ENCODE assay signal across 14 cellular contexts in genomic region chr16:15856217-15856616, GRCh38. TPM values are rescaled to one million over a fixed set of nuclear protein-coding genes. Genes with fewer than 3 reads are reported as not detected.
A peak's percentile ranks its signal among the peaks of the same experiment; 100 is the strongest.
DNase-seq lines count a peak whose midpoint lies in the region; ATAC-seq and TF ChIP-seq lines count a peak whose summit lies in the region.
"Had no signal": no experiment of that assay in that cellular context is flagged by ENCODE, and none has a peak within 500 bp of the region (broad histone marks: within the 10 kb centered on the region; RNA-seq: fewer than 3 reads in every experiment).

No MANE protein-coding gene starts in this region.

- WGBS in esophagus muscularis mucosa, result 5% methylated on average over 3 of the region's 3 CpGs
- 34 to 43% methylated on average over 3 of the region's 3 CpGs for WGBS in sigmoid colon, 2 donors

- H3K4me3 ChIP-seq in GM06990 (replicated peaks; ENCODE audit: low read depth, low read length) (peak overlapping the region; percentile 52), KMS-11 (IDR thresholded peaks at IDR 0.05; ENCODE audit: insufficient read depth, low read depth, low read length) (no peak overlapping the region), esophagus muscularis mucosa (peak overlapping the region; percentile 67 to 79 (median 72)), sigmoid colon (peak overlapping the region; percentile 51 to 70 (median 68))
- H3K4me3 ChIP-seq: smooth muscle cell had no signal

- H3K79me2 ChIP-seq in KMS-11 (ENCODE audit: insufficient read depth, low read depth), result no peaks in the 10 kb centered on the region

- H3K4me1 ChIP-seq in KMS-11 (ENCODE audit: low read depth, poor library complexity, severe bottlenecking) (peaks cover 29% of the 10 kb centered on the region), esophagus muscularis mucosa (peaks cover 16 to 45% (median 41%) of the 10 kb centered on the region in 4 donors), sigmoid colon (peaks cover 0 to 43% (median 22%) of the 10 kb centered on the region in 4 donors)

- no peak overlapping the region for H3K9ac ChIP-seq in KMS-11

- no peaks in the 10 kb centered on the region for H4K20me1 ChIP-seq in KMS-11 (ENCODE audit: insufficient read depth)

- no peaks in the 10 kb centered on the region for H3K36me3 ChIP-seq in GM06990 (ENCODE audit: control insufficient read depth, insufficient read depth, low read length)
- no peaks in the 10 kb centered on the region for H3K36me3 ChIP-seq in KMS-11 (ENCODE audit: insufficient read depth)
- H3K36me3 ChIP-seq in esophagus muscularis mucosa, result peaks cover 0 to 32% (median 2%) of the 10 kb centered on the region in 4 donors
- peaks cover 14 to 31% (median 15%) of the 10 kb centered on the region in 4 donors for H3K36me3 ChIP-seq in sigmoid colon

- H3K4me2 ChIP-seq in KMS-11, result peak overlapping the region; percentile 76

- ATAC-seq in GM18511 (IDR thresholded peaks at IDR 0.05; ENCODE audit: unreplicated experiment) (no peak), SK-N-SH treated with all-trans-retinoic acid at 6 μM for 48 hours (no peak)
- ATAC-seq: activated CD8-positive, alpha-beta T cell treated with anti-CD3 and anti-CD28 coated beads, Interleukin-2, amount 10 ng/mL, durations not matched to agents 7 days and 5 days; activated T-helper 17 cell treated with anti-CD3 and anti-CD28 coated beads, Interleukin-2, amount 50 U/mL, for 72 hours had no signal

- H3K27ac ChIP-seq in KMS-11 (no peak overlapping the region), esophagus muscularis mucosa (replicated peaks in 1 of 4) (peak overlapping the region; percentile 95 to 98 (median 95)), sigmoid colon (peak overlapping the region; percentile 95 to 98 (median 96))

- TF ChIP-seq POLR2A in esophagus muscularis mucosa (IDR thresholded peaks at IDR 0.05; ENCODE audit: low read depth), result no peak
- no peak for TF ChIP-seq POLR2A in sigmoid colon (IDR thresholded peaks at IDR 0.05)

- H3K27me3 ChIP-seq in GM06990 (replicated peaks; ENCODE audit: control insufficient read depth, insufficient read depth, low read length) (peaks cover 3% of the 10 kb centered on the region; the same call in 1 of the 2 replicates), KMS-11 (ENCODE audit: insufficient read depth, low read depth) (peaks cover 16% of the 10 kb centered on the region; the same call in 1 of the 2 replicates), esophagus muscularis mucosa (peaks cover 0 to 19% (median 0%) of the 10 kb centered on the region in 4 donors), sigmoid colon (peaks cover 0 to 4% (median 4%) of the 10 kb centered on the region in 3 donors)

- TF ChIP-seq CTCF in GM06990 (IDR thresholded peaks at IDR 0.05; ENCODE audit: insufficient read depth, low read length, poor library complexity, severe bottlenecking) (no peak), KMS-11 (conservative IDR thresholded peaks at IDR 0.05; ENCODE audit: low read depth, low read length) (no peak), esophagus muscularis mucosa (IDR thresholded peaks at IDR 0.05) (no peak), sigmoid colon (IDR thresholded peaks at IDR 0.05) (no peak)

- H3K9me3 ChIP-seq in esophagus muscularis mucosa, result no peaks in the 10 kb centered on the region
- no peaks in the 10 kb centered on the region for H3K9me3 ChIP-seq in sigmoid colon

- TF ChIP-seq EP300 in esophagus muscularis mucosa (IDR thresholded peaks at IDR 0.05) (no peak), sigmoid colon (IDR thresholded peaks at IDR 0.05) (no peak)

- intact Hi-C loops in esophagus muscularis mucosa (cut with DNase I), result loop anchor here (10.0 kb wide), 1 partner anchor 209 kb away; no protein-coding TSS in a partner anchor
- intact Hi-C loops in sigmoid colon (cut with DNase I), result loop anchor here (5.0 kb wide), 2 partner anchors 206 to 271 kb away; no protein-coding TSS in a partner anchor

- DNase-seq in GM06990 (ENCODE audit: extremely low read depth, insufficient read length) (no peak), esophagus muscularis mucosa (ENCODE audit: extremely low spot score) (no peak), sigmoid colon (no peak), NCI-H2196 treated with DMSO at 0.1 percent for 48 hours (lab: John Stamatoyannopoulos, UW; ENCODE audit: unreplicated experiment) (no peak), Kasumi-1 (lab: John Stamatoyannopoulos, UW) (no peak)
- DNase-seq: activated CD8-positive, alpha-beta T cell treated with anti-CD3 and anti-CD28 coated beads, Interleukin-2, amount 10 ng/mL, durations not matched to agents 7 days and 5 days; amniotic stem cell; NCI-H2081; SHP77 had no signal

- peak overlapping the region; percentile 34; the same call in 1 of the 2 replicates for H2AFZ ChIP-seq in KMS-11 (ENCODE audit: low read depth)

TF ChIP-seq in SK-N-SH treated with all-trans-retinoic acid at 6 μM for 48 hours, 23 proteins besides CTCF, POLR2A, EP300 and RAD21:
- TF ChIP-seq RARB (CRISPR knock-in tag; IDR thresholded peaks at IDR 0.05), result no peak
- TF ChIP-seq ZNF70 (CRISPR knock-in tag; IDR thresholded peaks at IDR 0.05), result no peak
- TF ChIP-seq TSHZ2 (CRISPR knock-in tag; IDR thresholded peaks at IDR 0.05), result no peak
- no peak for TF ChIP-seq OSR1 (CRISPR knock-in tag; IDR thresholded peaks at IDR 0.05)
- TF ChIP-seq PATZ1 (CRISPR knock-in tag; IDR thresholded peaks at IDR 0.05; ENCODE audit: borderline replicate concordance), result no peak
- no peak for TF ChIP-seq TOX (CRISPR knock-in tag; IDR thresholded peaks at IDR 0.05; ENCODE audit: borderline replicate concordance)
- TF ChIP-seq TCF4 (CRISPR knock-in tag; IDR thresholded peaks at IDR 0.05; ENCODE audit: borderline replicate concordance), result no peak
- no peak for TF ChIP-seq BACH2 (CRISPR knock-in tag; IDR thresholded peaks at IDR 0.05; ENCODE audit: borderline replicate concordance)
- no peak for TF ChIP-seq SNAI2 (CRISPR knock-in tag; IDR thresholded peaks at IDR 0.05)

RNA-seq across cellular contexts. Expression of gene MYH11, which starts 0.6 kb away (rescaled TPM):
- total RNA-seq in esophagus muscularis mucosa, result over 10,000 TPM in 3 of 4 donors, 1,000 to 10,000 TPM in 1; 9,583 to 20,476 (median 14,208) TPM
- over 10,000 TPM in 1 of 4 donors, 1,000 to 10,000 TPM in 3; 4,282 to 11,818 (median 7,071) TPM for total RNA-seq in sigmoid colon
- 100 to 1,000 TPM in 1 of 3 donors, 10 to 100 TPM in 1, 1 to 10 TPM in 1; 5.1 to 262 (median 31.8) TPM for polyA plus RNA-seq in sigmoid colon
- total RNA-seq: activated CD8-positive, alpha-beta T cell treated with anti-CD3 and anti-CD28 coated beads, Interleukin-2, amount 10 ng/mL, durations not matched to agents 7 days and 5 days; activated T-helper 17 cell treated with anti-CD3 and anti-CD28 coated beads, Interleukin-2, amount 50 U/mL, for 72 hours; smooth muscle cell had no signal

RNA-seq across cellular contexts. Expression of gene CEP20, which starts 32.2 kb away (rescaled TPM):
- 10 to 100 TPM; 25.2 to 36.1 (median 32.0) TPM for total RNA-seq in esophagus muscularis mucosa
- 10 to 100 TPM; 29.5 to 44.2 (median 34.7) TPM for total RNA-seq in sigmoid colon
- polyA plus RNA-seq in sigmoid colon, result 10 to 100 TPM; 23.9 to 34.9 (median 30.6) TPM
